Comparison of ENCODE assay signal across 2 cellular contexts in genomic region chr2:241703128-241703604, GRCh38.
TF ChIP-seq lines count a peak whose summit lies in the region.

No MANE protein-coding gene starts in this region.

TF ChIP-seq in H1, 55 proteins besides CTCF, POLR2A, EP300 and RAD21:
- no peak for TF ChIP-seq SIRT6 (IDR thresholded peaks at IDR 0.05; ENCODE audit: low read length)
- TF ChIP-seq CHD7 (IDR thresholded peaks at IDR 0.05; ENCODE audit: insufficient replicate concordance, low read length) = no peak
- TF ChIP-seq SAP30 (IDR thresholded peaks at IDR 0.05; ENCODE audit: insufficient read depth, insufficient replicate concordance, low read length) = no peak
- TF ChIP-seq SIN3A (conservative IDR thresholded peaks at IDR 0.05 in 1 of 2, IDR thresholded peaks at IDR 0.05 in 1 of 2; ENCODE audit: low read depth in 1 of 2, low read length in 2 of 2) = no peak
- TF ChIP-seq ATF3 (IDR thresholded peaks at IDR 0.05; ENCODE audit: insufficient read depth, low read depth, low read length) = no peak
- no peak for TF ChIP-seq HDAC6 (IDR thresholded peaks at IDR 0.05; ENCODE audit: low read depth, low read length)
- TF ChIP-seq TAF1 (IDR thresholded peaks at IDR 0.05; ENCODE audit: low read depth, low read length) = no peak
- no peak for TF ChIP-seq CBX8 (IDR thresholded peaks at IDR 0.05; ENCODE audit: borderline replicate concordance, low read depth, low read length)
- TF ChIP-seq MAFK (IDR thresholded peaks at IDR 0.05; ENCODE audit: low read depth, low read length) = no peak
- no peak for TF ChIP-seq EGR1 (IDR thresholded peaks at IDR 0.05; ENCODE audit: borderline replicate concordance, low read depth, low read length)
TF ChIP-seq in H1: peak in this region for 0.

TF ChIP-seq in neural cell, 6 proteins besides CTCF, POLR2A, EP300 and RAD21:
- TF ChIP-seq SMC3 (conservative IDR thresholded peaks at IDR 0.05; ENCODE audit: poor library complexity) (no peak), REST (IDR thresholded peaks at IDR 0.05; ENCODE audit: borderline replicate concordance) (no peak), EZH2 (IDR thresholded peaks at IDR 0.05; ENCODE audit: borderline replicate concordance, insufficient read depth, low read length, poor library complexity, severe bottlenecking) (no peak), MXI1 (conservative IDR thresholded peaks at IDR 0.05; ENCODE audit: poor library complexity, severe bottlenecking) (no peak), POLR2AphosphoS5 (IDR thresholded peaks at IDR 0.05) (no peak), TAF1 (IDR thresholded peaks at IDR 0.05; ENCODE audit: low read depth) (no peak)
